8 cellular contexts compared by ENCODE assay signal in genomic region chr17:56678249-56679144, GRCh38.
DNase-seq lines count a peak whose midpoint lies in the region; ATAC-seq, FAIRE-seq and TF ChIP-seq lines count a peak whose summit lies in the region.

No MANE protein-coding gene starts in this region.

- peak overlapping the region; percentile 34 to 46 for H3K4me3 Mint-ChIP-seq in effector memory CD8-positive, alpha-beta T cell

- H3K4me3 ChIP-seq in MG63 (no peak overlapping the region), muscle layer of duodenum (ENCODE audit: low read depth in 1 of 2, low read length in 2 of 2) (peak overlapping the region; percentile 49 to 51), uterus (peak overlapping the region in 1 of 2 donors; percentile 2)

- peaks cover 20 to 25% of the 10 kb centered on the region in 2 donors for H3K4me1 Mint-ChIP-seq in effector memory CD8-positive, alpha-beta T cell (ENCODE audit: low read depth in 2 of 2)

- TF ChIP-seq CTCF in uterus (IDR thresholded peaks at IDR 0.05): no peak

- H3K36me3 Mint-ChIP-seq in effector memory CD8-positive, alpha-beta T cell (ENCODE audit: insufficient read depth): no peaks in the 10 kb centered on the region

- no peak for ATAC-seq in effector memory CD8-positive, alpha-beta T cell (replicated peaks)

- no peak overlapping the region for H3K27ac ChIP-seq in muscle layer of duodenum (ENCODE audit: low read length)
- H3K27ac ChIP-seq in uterus: no peak overlapping the region

- no peak for TF ChIP-seq POLR2A in uterus (IDR thresholded peaks at IDR 0.05)

- H3K36me3 ChIP-seq in MG63: no peaks in the 10 kb centered on the region
- no peaks in the 10 kb centered on the region for H3K36me3 ChIP-seq in muscle layer of duodenum (ENCODE audit: control insufficient read depth in 1 of 2, insufficient read depth in 2 of 2, low read length in 2 of 2)
- H3K36me3 ChIP-seq in uterus: no peaks in the 10 kb centered on the region

- no peaks in the 10 kb centered on the region for H3K9me3 Mint-ChIP-seq in effector memory CD8-positive, alpha-beta T cell

- FAIRE-seq in frontal cortex (lab: Jason Lieb, UNC): no peak

- peaks cover 0 to 11% of the 10 kb centered on the region in 2 donors for H3K4me1 ChIP-seq in muscle layer of duodenum (ENCODE audit: control insufficient read depth in 1 of 2, insufficient read depth in 2 of 2, low read length in 2 of 2)
- no peaks in the 10 kb centered on the region for H3K4me1 ChIP-seq in uterus

- H3K27me3 Mint-ChIP-seq in effector memory CD8-positive, alpha-beta T cell: peaks cover 23 to 45% of the 10 kb centered on the region in 2 donors

- no peak overlapping the region for H3K27ac Mint-ChIP-seq in effector memory CD8-positive, alpha-beta T cell

- H3K27me3 ChIP-seq in MG63 (no peaks in the 10 kb centered on the region), muscle layer of duodenum (ENCODE audit: low read depth, low read length) (peaks cover 30% of the 10 kb centered on the region), uterus (peaks cover 0 to 16% of the 10 kb centered on the region in 2 donors)

- H3K9me3 ChIP-seq in MG63 (no peaks in the 10 kb centered on the region), muscle layer of duodenum (ENCODE audit: control insufficient read depth in 1 of 2, low read length in 2 of 2) (no peaks in the 10 kb centered on the region), uterus (no peaks in the 10 kb centered on the region)

- intact Hi-C loops in uterus (cut with DNase I; ENCODE audit: low total_unique reads): no loop called here

- DNase-seq in AG20443 (ENCODE audit: low spot score): peak; percentile 24
- peak; percentile 15 for DNase-seq in MG63
- DNase-seq in effector memory CD8-positive, alpha-beta T cell: no peak
- DNase-seq in stimulated activated CD4-positive, alpha-beta T cell treated with anti-CD3 and anti-CD28 coated beads, Interleukin-2, amount 100 ng/mL, for 48 hours: no peak
- DNase-seq in frontal cortex (ENCODE audit: low spot score in 2 of 2): no peak
- DNase-seq in uterus: no peak
- no peak for DNase-seq in HK-2 (ENCODE audit: unreplicated experiment)

Comparison
In these comparisons a context has a peak if more than half of its experiments do, and no peak if none do; other contexts are left out.
1. DNase-seq: peak in AG20443 (single experiment) and MG63 (single experiment); none in effector memory CD8-positive, alpha-beta T cell (0 of 3), stimulated activated CD4-positive, alpha-beta T cell treated with anti-CD3 and anti-CD28 coated beads, Interleukin-2, amount 100 ng/mL, for 48 hours (0 of 2), frontal cortex (0 of 2), uterus (0 of 2) and HK-2 (single experiment).